ENCODE assay signal across 30 cellular contexts in the genomic region with DNA sequence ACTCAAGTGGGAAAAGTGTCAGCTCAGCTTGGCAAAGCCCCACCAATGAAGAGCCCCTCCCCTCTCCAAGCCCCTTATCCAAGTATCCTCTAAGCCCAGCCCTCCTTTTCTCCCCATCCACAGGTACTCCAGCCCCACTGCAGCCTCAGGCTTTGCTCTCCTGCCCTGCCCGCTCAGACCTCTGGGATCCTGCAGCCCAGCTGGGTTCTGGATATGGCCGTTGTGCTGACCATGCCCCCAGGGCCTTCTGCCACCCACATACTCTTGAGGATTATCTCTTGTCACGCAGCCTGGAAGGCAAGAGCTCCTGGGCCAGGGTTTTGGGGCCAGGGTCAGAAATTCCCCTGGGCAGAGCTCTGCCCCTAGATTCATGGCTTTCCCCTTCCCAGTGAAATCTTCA. TPM values are rescaled to one million over a fixed set of nuclear protein-coding genes. Genes with fewer than 3 reads are reported as not detected.
DNase-seq lines count a peak whose midpoint lies in the region; ATAC-seq and TF ChIP-seq lines count a peak whose summit lies in the region.
"Had no signal": no experiment of that assay in that cellular context is flagged by ENCODE, and none has a peak within 500 bp of the region (broad histone marks: within the 10 kb centered on the region; RNA-seq: fewer than 3 reads in every experiment).

No MANE protein-coding gene starts in this region.

- H2AFZ ChIP-seq in IMR-90 (replicated peaks; ENCODE audit: low read length, poor library complexity) (no peak overlapping the region), neural progenitor cell (replicated peaks) (no peak overlapping the region)

- no peak overlapping the region for H2BK5ac ChIP-seq in IMR-90 (ENCODE audit: low read depth, low read length, poor library complexity, severe bottlenecking)

- in situ Hi-C loops in IMR-90 (cut with MboI; ENCODE audit: low sequenced_read_pairs) = loop anchor here (10.0 kb wide), 1 partner anchor 231 kb away; the partner anchor contains the start of gene GPR37L1

- no peak overlapping the region for H3K23ac ChIP-seq in IMR-90 (ENCODE audit: low read depth, low read length)

- peaks cover 3% of the 10 kb centered on the region; the same call in 1 of the 2 replicates for H3K9me1 ChIP-seq in IMR-90 (ENCODE audit: insufficient read depth, low read length)

- H3K27ac Mint-ChIP-seq in brain = peak overlapping the region in 3 of 5 experiments; percentile 10 to 69 (median 64)
- H3K27ac Mint-ChIP-seq in neural progenitor cell = peak overlapping the region; percentile 89
- H3K27ac Mint-ChIP-seq in activated CD8-positive, alpha-beta T cell treated with anti-CD3 and anti-CD28 coated beads, Interleukin-2, amount 10 ng/mL, durations not matched to agents 7 days and 5 days = no peak overlapping the region
- H3K27ac Mint-ChIP-seq: activated naive CD8-positive, alpha-beta T cell treated with anti-CD3 and anti-CD28 coated beads for 36 hours; T-helper 1 cell treated with Interleukin-12 subunit alpha and Interleukin-12 subunit beta and Interleukin-4 antibody, amounts not matched to agents 30 μg/mL and 1 μg/mL, for 36 hours had no signal

- POLR2A ChIA-PET in IMR-90 (lab: Charles Lee; ENCODE audit: unreplicated experiment) = no interaction called here
- POLR2A ChIA-PET in activated CD8-positive, alpha-beta T cell treated with anti-CD3 and anti-CD28 coated beads, Interleukin-2, amount 10 ng/mL, durations not matched to agents 7 days and 5 days (lab: Charles Lee) = no interaction called here

- no peak overlapping the region for H3K9ac ChIP-seq in IMR-90 (ENCODE audit: low read depth, low read length)
- no peak overlapping the region for H3K9ac ChIP-seq in neural progenitor cell
- H3K9ac ChIP-seq: BLaER1 treated with 17β-estradiol and CSF1 and Interleukin-3, amounts not matched to agents 10 nM and 100 nM; KMS-11; SK-N-SH had no signal

- TF ChIP-seq CTCF in IMR-90 (conservative IDR thresholded peaks at IDR 0.05; ENCODE audit: low read depth, low read length) (no peak), brain (conservative IDR thresholded peaks at IDR 0.05) (no peak), neural progenitor cell (IDR thresholded peaks at IDR 0.05) (no peak), thoracic aorta (IDR thresholded peaks at IDR 0.05) (no peak), stomach (IDR thresholded peaks at IDR 0.05) (no peak)

- TF ChIP-seq RAD21 in IMR-90 (IDR thresholded peaks at IDR 0.05; ENCODE audit: low read length) = no peak

- peak overlapping the region; percentile 76 for H2AK9ac ChIP-seq in IMR-90 (replicated peaks; ENCODE audit: low read depth, low read length, poor library complexity)

- H3K56ac ChIP-seq in IMR-90 (ENCODE audit: extremely low read depth, insufficient read depth, low read length) = no peak overlapping the region

- H3K4me2 ChIP-seq in IMR-90 (ENCODE audit: low read depth, low read length) (no peak overlapping the region), neural progenitor cell (no peak overlapping the region)
- H3K4me2 ChIP-seq: BLaER1 treated with 17β-estradiol and CSF1 and Interleukin-3, amounts not matched to agents 10 nM and 100 nM; KMS-11; SK-N-SH had no signal

- no peak overlapping the region for H3K4ac ChIP-seq in IMR-90 (ENCODE audit: low read depth, low read length)

- no peak overlapping the region for H3K27ac ChIP-seq in IMR-90 (ENCODE audit: insufficient read depth, low read length)
- no peak overlapping the region for H3K27ac ChIP-seq in neural progenitor cell
- peak overlapping the region; percentile 43 to 96 for H3K27ac ChIP-seq in thoracic aorta
- H3K27ac ChIP-seq in stomach = peak overlapping the region in 2 of 5 donors; percentile 79 to 84
- H3K27ac ChIP-seq: BLaER1 treated with 17β-estradiol and CSF1 and Interleukin-3, amounts not matched to agents 10 nM and 100 nM; KMS-11 had no signal

- WGBS in IMR-90 (ENCODE audit: extremely low coverage in 2 of 2, insufficient read length in 1 of 2), 2 experiments = 65% methylated on average over 2 of the region's 3 CpGs; no CpG with 5 or more reads in 1 of the 2 experiments
- 44 to 71% (median 55%) methylated on average over 3 of the region's 3 CpGs for WGBS in stomach, 5 donors

- no peak overlapping the region for H4K8ac ChIP-seq in IMR-90 (ENCODE audit: low read depth in 2 of 2, low read length in 2 of 2)

- H3F3A ChIP-seq in neural progenitor cell (ENCODE audit: low read depth) = no peaks in the 10 kb centered on the region

- CTCF ChIA-PET in IMR-90 (lab: Yijun Ruan, JAX) = interaction anchor here (0.6 to 1.2 kb wide), 3 partner anchors 61 to 83 kb away, joined by 3 to 4 read pairs (median 4); no protein-coding TSS in a partner anchor
- CTCF ChIA-PET in activated CD8-positive, alpha-beta T cell treated with anti-CD3 and anti-CD28 coated beads, Interleukin-2, amount 10 ng/mL, durations not matched to agents 7 days and 5 days (lab: Charles Lee) = interaction anchor here (0.6 to 7.0 kb wide), 6 partner anchors 10 to 577 kb away, joined by 3 to 145 read pairs (median 6); no protein-coding TSS in a partner anchor

- H3K27me3 Mint-ChIP-seq in brain = peaks cover 7% of the 10 kb centered on the region
- H3K27me3 Mint-ChIP-seq in neural progenitor cell (ENCODE audit: insufficient read depth, low read depth) = peaks cover 11% of the 10 kb centered on the region
- peaks cover 24% of the 10 kb centered on the region for H3K27me3 Mint-ChIP-seq in activated CD8-positive, alpha-beta T cell treated with anti-CD3 and anti-CD28 coated beads, Interleukin-2, amount 10 ng/mL, durations not matched to agents 7 days and 5 days (ENCODE audit: low read depth)

- H2BK15ac ChIP-seq in IMR-90 (ENCODE audit: low read depth, low read length) = no peak overlapping the region

- intact Hi-C loops in IMR-90 (cut with micrococcal nuclease) (no loop called here), stomach (cut with DNase I; ENCODE audit: low total_unique reads) (loop anchor here (10.0 kb wide), 1 partner anchor 51 kb away; the partner anchor contains the start of gene LMOD1)

- H2BK20ac ChIP-seq in IMR-90 (ENCODE audit: low read depth, low read length) = no peak overlapping the region

- no peak overlapping the region for H2BK120ac ChIP-seq in IMR-90 (ENCODE audit: low read depth, low read length)

- H4K20me1 ChIP-seq in IMR-90 (ENCODE audit: insufficient read depth, low read length) = no peaks in the 10 kb centered on the region
- no peaks in the 10 kb centered on the region for H4K20me1 ChIP-seq in neural progenitor cell (ENCODE audit: low read depth)

- peaks cover 16% of the 10 kb centered on the region for H3K4me1 ChIP-seq in IMR-90 (ENCODE audit: control insufficient read depth, insufficient read depth, low read length)
- peaks cover 10% of the 10 kb centered on the region for H3K4me1 ChIP-seq in neural progenitor cell
- peaks cover 24 to 66% of the 10 kb centered on the region in 2 donors for H3K4me1 ChIP-seq in thoracic aorta (ENCODE audit: control insufficient read depth in 1 of 2, low read depth in 2 of 2)
- peaks cover 15 to 67% (median 41%) of the 10 kb centered on the region in 4 donors for H3K4me1 ChIP-seq in stomach

- H3K9me3 Mint-ChIP-seq in brain (no peaks in the 10 kb centered on the region), neural progenitor cell (no peaks in the 10 kb centered on the region)
- H3K9me3 Mint-ChIP-seq in activated CD8-positive, alpha-beta T cell treated with anti-CD3 and anti-CD28 coated beads, Interleukin-2, amount 10 ng/mL, durations not matched to agents 7 days and 5 days (ENCODE audit: insufficient read depth) = no peaks in the 10 kb centered on the region
- H3K9me3 Mint-ChIP-seq: activated naive CD8-positive, alpha-beta T cell treated with anti-CD3 and anti-CD28 coated beads for 36 hours; neural crest cell; T-helper 1 cell treated with Interleukin-12 subunit alpha and Interleukin-12 subunit beta and Interleukin-4 antibody, amounts not matched to agents 30 μg/mL and 1 μg/mL, for 36 hours had no signal

- no peak overlapping the region for H4K91ac ChIP-seq in IMR-90 (ENCODE audit: insufficient read depth, low read depth, low read length)

- H3K36me3 ChIP-seq in IMR-90 (ENCODE audit: control insufficient read depth, insufficient read depth, low read length) (peaks cover 26% of the 10 kb centered on the region), neural progenitor cell (no peaks in the 10 kb centered on the region), thoracic aorta (peaks cover 21% of the 10 kb centered on the region), stomach (peaks cover 0 to 20% (median 12%) of the 10 kb centered on the region in 4 donors)
- H3K36me3 ChIP-seq: BLaER1 treated with 17β-estradiol and CSF1 and Interleukin-3, amounts not matched to agents 10 nM and 100 nM had no signal

- no TSS peak for BruUV-seq in IMR-90 (replicated peaks; lab: Mats Ljungman, UMichigan)

- no peak overlapping the region for H3K4me3 Mint-ChIP-seq in brain
- H3K4me3 Mint-ChIP-seq in neural progenitor cell = no peak overlapping the region
- H3K4me3 Mint-ChIP-seq in activated CD8-positive, alpha-beta T cell treated with anti-CD3 and anti-CD28 coated beads, Interleukin-2, amount 10 ng/mL, durations not matched to agents 7 days and 5 days = no peak overlapping the region
- H3K4me3 Mint-ChIP-seq: activated naive CD8-positive, alpha-beta T cell treated with anti-CD3 and anti-CD28 coated beads for 36 hours; neural crest cell; T-helper 1 cell treated with Interleukin-12 subunit alpha and Interleukin-12 subunit beta and Interleukin-4 antibody, amounts not matched to agents 30 μg/mL and 1 μg/mL, for 36 hours had no signal

- no peak overlapping the region for H4K5ac ChIP-seq in IMR-90 (ENCODE audit: low read depth, low read length)

- no peak overlapping the region for H3K18ac ChIP-seq in IMR-90 (ENCODE audit: low read depth, low read length)

- no peak overlapping the region for H3K4me3 ChIP-seq in IMR-90 (ENCODE audit: insufficient read depth, low read depth, low read length)
- H3K4me3 ChIP-seq in neural progenitor cell = no peak overlapping the region
- H3K4me3 ChIP-seq in thoracic aorta = no peak overlapping the region
- no peak overlapping the region for H3K4me3 ChIP-seq in stomach
- H3K4me3 ChIP-seq: BLaER1 treated with 17β-estradiol and CSF1 and Interleukin-3, amounts not matched to agents 10 nM and 100 nM; heart right ventricle; lung; skin epidermis had no signal

- H3K36me3 Mint-ChIP-seq in brain (no peaks in the 10 kb centered on the region), neural progenitor cell (no peaks in the 10 kb centered on the region)
- no peaks in the 10 kb centered on the region for H3K36me3 Mint-ChIP-seq in activated CD8-positive, alpha-beta T cell treated with anti-CD3 and anti-CD28 coated beads, Interleukin-2, amount 10 ng/mL, durations not matched to agents 7 days and 5 days (ENCODE audit: low read depth)
- H3K36me3 Mint-ChIP-seq: activated naive CD8-positive, alpha-beta T cell treated with anti-CD3 and anti-CD28 coated beads for 36 hours had no signal

- H3K27me3 ChIP-seq in IMR-90 (ENCODE audit: control insufficient read depth, insufficient read depth, low read length) (no peaks in the 10 kb centered on the region), neural progenitor cell (peaks cover 14% of the 10 kb centered on the region), thoracic aorta (replicated peaks; ENCODE audit: insufficient read depth) (no peaks in the 10 kb centered on the region), stomach (peaks cover 0 to 12% (median 7%) of the 10 kb centered on the region in 3 donors)

- H3K79me2 ChIP-seq in neural progenitor cell (ENCODE audit: low read depth) = no peaks in the 10 kb centered on the region

- dilution Hi-C loops in IMR-90 (cut with HindIII; ENCODE audit: low sequenced_read_pairs, unreplicated experiment) = no loop called here

- DNase-seq in IMR-90 (no peak), neural progenitor cell (ENCODE audit: low spot score) (no peak), thoracic aorta (ENCODE audit: low spot score) (no peak), RPMI8226 (no peak), stomach (no peak)
- DNase-seq in activated CD8-positive, alpha-beta T cell treated with anti-CD3 and anti-CD28 coated beads, Interleukin-2, amount 10 ng/mL, durations not matched to agents 7 days and 5 days = no peak
- DNase-seq in activated naive CD4-positive, alpha-beta T cell treated with anti-CD3 and anti-CD28 coated beads, Interleukin-2, amount 50 U/mL, for 16 hours = no peak
- DNase-seq: activated naive CD8-positive, alpha-beta T cell treated with anti-CD3 and anti-CD28 coated beads for 36 hours; activated T-cell treated with anti-CD3 and anti-CD28 coated beads for 4 hours; central memory CD4-positive, alpha-beta T cell; DMS53; effector CD8-positive, alpha-beta T cell; GF-D8; HCEC 1CT; heart right ventricle; kidney glomerular epithelial cell; MV-4-11; NCI-H146; NCI-H446 treated with DMSO at 0.1 percent for 48 hours; NCI-H82; SK-N-SH; stimulated activated CD4-positive, alpha-beta T cell treated with anti-CD3 and anti-CD28 coated beads, Interleukin-1b, Interleukin-23, amount 100 ng/mL, for 48 hours had no signal

- H3K4me1 Mint-ChIP-seq in brain (peaks cover 35% of the 10 kb centered on the region), neural progenitor cell (peaks cover 22% of the 10 kb centered on the region)
- peaks cover 30% of the 10 kb centered on the region for H3K4me1 Mint-ChIP-seq in activated CD8-positive, alpha-beta T cell treated with anti-CD3 and anti-CD28 coated beads, Interleukin-2, amount 10 ng/mL, durations not matched to agents 7 days and 5 days (ENCODE audit: low read depth)

- peaks cover 7 to 30% of the 10 kb centered on the region in 2 experiments for H3K79me1 ChIP-seq in IMR-90 (ENCODE audit: low read depth in 1 of 2, low read length in 2 of 2)

- TF ChIP-seq EP300 in stomach (IDR thresholded peaks at IDR 0.05) = no peak

- ATAC-seq in IMR-90 (ENCODE audit: low read depth) (no peak), thoracic aorta (ENCODE audit: insufficient number of reproducible peaks, low FRiP score, low read depth) (no peak)
- ATAC-seq in activated CD8-positive, alpha-beta T cell treated with anti-CD3 and anti-CD28 coated beads, Interleukin-2, amount 10 ng/mL, durations not matched to agents 7 days and 5 days = no peak
- ATAC-seq: heart right ventricle had no signal

- H3K9me3 ChIP-seq in IMR-90 (ENCODE audit: control insufficient read depth, insufficient read depth, low read length) (no peaks in the 10 kb centered on the region), neural progenitor cell (ENCODE audit: low read depth) (no peaks in the 10 kb centered on the region), thoracic aorta (no peaks in the 10 kb centered on the region), stomach (no peaks in the 10 kb centered on the region)
- H3K9me3 ChIP-seq: BLaER1 treated with 17β-estradiol and CSF1 and Interleukin-3, amounts not matched to agents 10 nM and 100 nM; heart right ventricle; SK-N-SH had no signal

- no peak overlapping the region for H2AK5ac ChIP-seq in IMR-90 (ENCODE audit: low read depth, low read length)

- TF ChIP-seq POLR2A in IMR-90 (IDR thresholded peaks at IDR 0.05; ENCODE audit: low read depth, low read length) = no peak
- no peak for TF ChIP-seq POLR2A in stomach (IDR thresholded peaks at IDR 0.05)

- H3K14ac ChIP-seq in IMR-90 (replicated peaks; ENCODE audit: low read depth, low read length) = no peak overlapping the region

RNA-seq across cellular contexts. Expression of gene SHISA4, which starts 4.7 kb away (rescaled TPM):
- total RNA-seq in IMR-90 (2012; rRNA removed) = 10.0 and 11.1 TPM in 2 replicates
- polyA plus RNA-seq in IMR-90 (2012; rRNA removed) = 34.8 and 47.8 TPM in 2 replicates
- polyA plus RNA-seq in IMR-90 (2012; cell fraction: cytosol; rRNA removed) = 29.9 and 53.0 TPM in 2 replicates
- 15.0 and 28.3 TPM in 2 replicates for polyA plus RNA-seq in IMR-90 (2012; cell fraction: nucleus; rRNA removed; ENCODE audit: low replicate concordance)
- polyA plus RNA-seq in brain (ENCODE audit: insufficient read depth, low read depth, low replicate concordance) = 107 TPM
- 3.0 and 9.9 TPM in 2 replicates for total RNA-seq in neural progenitor cell (ENCODE audit: low replicate concordance)
- total RNA-seq in thoracic aorta = 100 to 1,000 TPM in 1 of 2 donors, 10 to 100 TPM in 1; 38.9 to 115 TPM
- total RNA-seq in activated CD8-positive, alpha-beta T cell treated with anti-CD3 and anti-CD28 coated beads, Interleukin-2, amount 10 ng/mL, durations not matched to agents 7 days and 5 days = under 1 TPM in 1 of 2 experiments, not detected in 1; 0.55 TPM
- total RNA-seq in stomach = 10 to 100 TPM in 3 of 5 donors, 1 to 10 TPM in 1, under 1 TPM in 1; 0.87 to 33.3 (median 10.3) TPM
- polyA plus RNA-seq in stomach = 10 to 100 TPM; 14.1 to 18.3 (median 14.6) TPM
- total RNA-seq: activated naive CD8-positive, alpha-beta T cell treated with anti-CD3 and anti-CD28 coated beads for 36 hours had no signal

RNA-seq across cellular contexts. Expression of gene LMOD1, which starts 52.9 kb away (rescaled TPM):
- total RNA-seq in IMR-90 (2012; rRNA removed) = 44.4 and 53.2 TPM in 2 replicates
- 48.6 and 51.7 TPM in 2 replicates for polyA plus RNA-seq in IMR-90 (2012; rRNA removed)
- 25.9 and 44.1 TPM in 2 replicates for polyA plus RNA-seq in IMR-90 (2012; cell fraction: cytosol; rRNA removed)
- polyA plus RNA-seq in IMR-90 (2012; cell fraction: nucleus; rRNA removed; ENCODE audit: low replicate concordance) = 52.3 and 60.1 TPM in 2 replicates
- polyA plus RNA-seq in brain (ENCODE audit: insufficient read depth, low read depth, low replicate concordance) = 4.2 TPM
- total RNA-seq in neural progenitor cell (ENCODE audit: low replicate concordance) = 0.37 and 1.2 TPM in 2 replicates
- 100 to 1,000 TPM; 638 to 761 TPM for total RNA-seq in thoracic aorta
- total RNA-seq in activated CD8-positive, alpha-beta T cell treated with anti-CD3 and anti-CD28 coated beads, Interleukin-2, amount 10 ng/mL, durations not matched to agents 7 days and 5 days = not detected
- total RNA-seq in stomach = 100 to 1,000 TPM in 3 of 5 donors, 10 to 100 TPM in 2; 27.5 to 420 (median 102) TPM
- 100 to 1,000 TPM in 1 of 3 donors, 10 to 100 TPM in 2; 19.6 to 117 (median 22.9) TPM for polyA plus RNA-seq in stomach
- total RNA-seq: activated naive CD8-positive, alpha-beta T cell treated with anti-CD3 and anti-CD28 coated beads for 36 hours; epithelial cell of proximal tubule had no signal

Comparison
In these comparisons a context has a peak if more than half of its experiments do, and no peak if none do; other contexts are left out.
1. H3K27ac ChIP-seq: peak in thoracic aorta (2 of 2); none in IMR-90 (single experiment) and neural progenitor cell (single experiment).
2. RNA of gene LMOD1, which starts 52.9 kb away (total RNA-seq): 638 to 761 TPM in thoracic aorta, 27.5 to 420 TPM in stomach and 44.4 to 53.2 TPM in IMR-90; 0.37 to 1.2 TPM in neural progenitor cell and not detected in activated CD8-positive, alpha-beta T cell treated with anti-CD3 and anti-CD28 coated beads, Interleukin-2, amount 10 ng/mL, durations not matched to agents 7 days and 5 days; every median in the first group is over 10 times any median in the second.